ENCODE assay signal across 14 cellular contexts in genomic region chr6:159487636-159488035, GRCh38.
"Had no signal": no experiment of that assay in that cellular context is flagged by ENCODE, and none has a peak within 500 bp of the region (broad histone marks: within the 10 kb centered on the region; RNA-seq: fewer than 3 reads in every experiment).

No MANE protein-coding gene starts in this region.

- H3K4me3 Mint-ChIP-seq: activated naive CD4-positive, alpha-beta T cell treated with anti-CD3 and anti-CD28 coated beads for 36 hours; type B pancreatic cell; WTC11 had no signal

- H3K27ac ChIP-seq: adrenal gland, brain microvascular endothelial cell, dorsolateral prefrontal cortex, gastrocnemius medialis, sigmoid colon, suprapubic skin had no signal

- H3K4me3 ChIP-seq: adrenal gland, dorsolateral prefrontal cortex, gastrocnemius medialis, sigmoid colon, suprapubic skin had no signal

- H3K36me3 ChIP-seq: adrenal gland, brain microvascular endothelial cell, gastrocnemius medialis, sigmoid colon, suprapubic skin had no signal

- H3K27ac Mint-ChIP-seq: activated naive CD4-positive, alpha-beta T cell treated with anti-CD3 and anti-CD28 coated beads for 36 hours; type B pancreatic cell; WTC11 had no signal

- H3K9me3 Mint-ChIP-seq: activated naive CD4-positive, alpha-beta T cell treated with anti-CD3 and anti-CD28 coated beads for 36 hours; type B pancreatic cell had no signal

- H3K27me3 ChIP-seq: adrenal gland, brain microvascular endothelial cell, gastrocnemius medialis, sigmoid colon, suprapubic skin had no signal

- H3K9me3 ChIP-seq: adrenal gland, gastrocnemius medialis, sigmoid colon, suprapubic skin had no signal

- DNase-seq: activated CD4-positive, alpha-beta T cell treated with anti-CD3 and anti-CD28 coated beads for 48 hours; activated naive CD4-positive, alpha-beta T cell treated with anti-CD3 and anti-CD28 coated beads for 36 hours; adrenal gland; dorsolateral prefrontal cortex; gastrocnemius medialis; kidney glomerular epithelial cell; sigmoid colon; stimulated activated CD4-positive, alpha-beta T cell treated with anti-CD3 and anti-CD28 coated beads, Interleukin-4, amount 100 ng/mL, for 1 hour; stimulated activated CD8-positive, alpha-beta memory T cell treated with anti-CD3 and anti-CD28 coated beads, Interleukin-4, amount 100 ng/mL, for 48 hours; stimulated activated naive CD8-positive, alpha-beta T cell treated with anti-CD3 and anti-CD28 coated beads, Interleukin-15, Interleukin-2, amounts not matched to agents 100 U/mL and 50 U/mL, for 24 hours had no signal

- H3K4me1 ChIP-seq: adrenal gland, gastrocnemius medialis had no signal

- H3K36me3 Mint-ChIP-seq: type B pancreatic cell, WTC11 had no signal
